In the genomic region with DNA sequence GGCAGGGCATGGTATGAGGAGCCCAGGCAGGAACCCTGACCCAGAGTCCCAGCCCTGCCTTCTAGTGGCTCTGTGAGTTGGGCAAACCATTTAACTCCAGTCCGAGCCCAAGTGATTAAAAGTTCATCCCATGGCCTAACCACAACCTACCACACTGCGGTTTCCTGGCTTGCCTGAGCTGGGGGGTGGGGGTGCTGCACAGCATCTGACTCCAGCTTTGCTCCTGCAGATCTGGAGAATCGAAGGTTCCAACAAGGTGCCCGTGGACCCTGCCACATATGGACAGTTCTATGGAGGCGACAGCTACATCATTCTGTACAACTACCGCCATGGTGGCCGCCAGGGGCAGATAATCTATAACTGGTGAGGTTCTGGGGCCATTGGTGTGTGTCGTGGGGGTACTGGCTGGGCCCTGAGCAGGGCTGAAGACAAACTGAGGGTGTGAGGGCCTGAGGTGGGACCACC, we compare ENCODE assay signal across 12 cellular contexts. TPM values are rescaled to one million over a fixed set of nuclear protein-coding genes. Genes with fewer than 3 reads are reported as not detected.
DNase-seq lines count a peak whose midpoint lies in the region; ATAC-seq and TF ChIP-seq lines count a peak whose summit lies in the region.
"Had no signal": no experiment of that assay in that cellular context is flagged by ENCODE, and none has a peak within 500 bp of the region (broad histone marks: within the 10 kb centered on the region; RNA-seq: fewer than 3 reads in every experiment).

No MANE protein-coding gene starts in this region.

- no peaks in the 10 kb centered on the region for H3K9me3 ChIP-seq in CD4-positive, alpha-beta memory T cell (ENCODE audit: control insufficient read depth in 1 of 2, low read length in 2 of 2)

- intact Hi-C loops in CD4-positive, alpha-beta memory T cell (cut with micrococcal nuclease) = loop anchor here (2.0 kb wide), 1 partner anchor 32 kb away; no protein-coding TSS in a partner anchor

- no peak overlapping the region for H3K4me3 ChIP-seq in CD4-positive, alpha-beta memory T cell (ENCODE audit: low read length in 2 of 2)
- H3K4me3 ChIP-seq in NB4 (ENCODE audit: low read depth, low read length) = no peak overlapping the region

- H3K27me3 ChIP-seq in CD4-positive, alpha-beta memory T cell (ENCODE audit: insufficient read depth, low read length) = no peaks in the 10 kb centered on the region

- peaks cover 24% of the 10 kb centered on the region for H3K4me1 ChIP-seq in CD4-positive, alpha-beta memory T cell (ENCODE audit: insufficient read depth, low read length)

- no peak overlapping the region for H3K27ac ChIP-seq in CD4-positive, alpha-beta memory T cell (ENCODE audit: low read depth, low read length)

- peaks cover 3 to 5% of the 10 kb centered on the region in 2 donors for H3K36me3 Mint-ChIP-seq in CD4-positive, alpha-beta memory T cell
- H3K36me3 Mint-ChIP-seq in chondrocyte (ENCODE audit: low read depth) = peaks cover 59% of the 10 kb centered on the region
- peaks cover 47% of the 10 kb centered on the region for H3K36me3 Mint-ChIP-seq in osteocyte (ENCODE audit: unreplicated experiment)
- H3K36me3 Mint-ChIP-seq: activated naive CD4-positive, alpha-beta T cell treated with anti-CD3 and anti-CD28 coated beads, Interleukin-2, amount 50 U/mL, for 72 hours had no signal

- ATAC-seq in GM18909 (IDR thresholded peaks at IDR 0.05; ENCODE audit: poor library complexity, unreplicated experiment) = no peak
- ATAC-seq in HG02970 (IDR thresholded peaks at IDR 0.05; ENCODE audit: low FRiP score, unreplicated experiment) = no peak
- ATAC-seq: naive thymus-derived CD4-positive, alpha-beta T cell had no signal

- H3K36me3 ChIP-seq in CD4-positive, alpha-beta memory T cell (ENCODE audit: insufficient read depth, low read length) = no peaks in the 10 kb centered on the region

- POLR2A ChIA-PET in CD4-positive, alpha-beta memory T cell (lab: Charles Lee; ENCODE audit: partially characterized antibody) = interaction anchor here (1.1 to 2.3 kb wide), 5 partner anchors 30 to 56 kb away, joined by 4 to 15 read pairs (median 5); partner anchors contain the start of gene STOM

- no peaks in the 10 kb centered on the region for H3K9me3 Mint-ChIP-seq in CD4-positive, alpha-beta memory T cell
- peaks cover 3% of the 10 kb centered on the region for H3K9me3 Mint-ChIP-seq in chondrocyte (ENCODE audit: low read depth)
- no peaks in the 10 kb centered on the region for H3K9me3 Mint-ChIP-seq in osteocyte (ENCODE audit: unreplicated experiment)
- H3K9me3 Mint-ChIP-seq: activated naive CD4-positive, alpha-beta T cell treated with anti-CD3 and anti-CD28 coated beads, Interleukin-2, amount 50 U/mL, for 72 hours; naive thymus-derived CD4-positive, alpha-beta T cell had no signal

- no peaks in the 10 kb centered on the region for H3K27me3 Mint-ChIP-seq in CD4-positive, alpha-beta memory T cell
- H3K27me3 Mint-ChIP-seq in chondrocyte (ENCODE audit: low read depth) = no peaks in the 10 kb centered on the region
- no peaks in the 10 kb centered on the region for H3K27me3 Mint-ChIP-seq in osteocyte (ENCODE audit: unreplicated experiment)
- H3K27me3 Mint-ChIP-seq: naive thymus-derived CD4-positive, alpha-beta T cell had no signal

- no peak overlapping the region for H3K27ac Mint-ChIP-seq in CD4-positive, alpha-beta memory T cell
- peak overlapping the region; percentile 65 for H3K27ac Mint-ChIP-seq in chondrocyte (ENCODE audit: unreplicated experiment)
- H3K27ac Mint-ChIP-seq in osteocyte (ENCODE audit: unreplicated experiment) = peak overlapping the region; percentile 4

- no peak for TF ChIP-seq POLR2A in NB4 (IDR thresholded peaks at IDR 0.05; ENCODE audit: extremely low read depth, insufficient read length)

- TF ChIP-seq CTCF in NB4 (IDR thresholded peaks at IDR 0.05; ENCODE audit: low read depth, low read length) = no peak
- TF ChIP-seq CTCF in chondrocyte (IDR thresholded peaks at IDR 0.05) = no peak
- no peak for TF ChIP-seq CTCF in osteocyte (IDR thresholded peaks at IDR 0.05)

- CTCF ChIA-PET in CD4-positive, alpha-beta memory T cell (lab: Charles Lee; ENCODE audit: partially characterized antibody) = interaction anchor here (0.9 to 10.0 kb wide), 22 partner anchors 8 to 119 kb away, joined by 3 to 330 read pairs (median 20); partner anchors contain the start of gene RAB14

- peak overlapping the region in 6 of 8 donors; percentile 21 to 72 (median 55) for H3K4me3 Mint-ChIP-seq in CD4-positive, alpha-beta memory T cell
- H3K4me3 Mint-ChIP-seq in chondrocyte (ENCODE audit: unreplicated experiment) = no peak overlapping the region
- H3K4me3 Mint-ChIP-seq in osteocyte (ENCODE audit: unreplicated experiment) = no peak overlapping the region

- peak in 3 of 5 donors; percentile 5 to 49 (median 13) for DNase-seq in CD4-positive, alpha-beta memory T cell
- DNase-seq in NB4 (ENCODE audit: low read depth) (peak; percentile 70), chondrocyte (ENCODE audit: low spot score) (no peak), osteocyte (ENCODE audit: extremely low spot score, unreplicated experiment) (no peak), NCI-H1092 treated with DMSO at 0.1 percent for 48 hours (lab: John Stamatoyannopoulos, UW) (no peak), NCI-H748 (lab: John Stamatoyannopoulos, UW; ENCODE audit: unreplicated experiment) (no peak)
- DNase-seq: glutamatergic neuron, NCI-H1436 had no signal

- H3K4me1 Mint-ChIP-seq in CD4-positive, alpha-beta memory T cell = peaks cover 14 to 29% (median 20%) of the 10 kb centered on the region in 4 donors
- peaks cover 69% of the 10 kb centered on the region for H3K4me1 Mint-ChIP-seq in chondrocyte (ENCODE audit: low read depth)
- H3K4me1 Mint-ChIP-seq in osteocyte (ENCODE audit: unreplicated experiment) = peaks cover 35% of the 10 kb centered on the region

RNA-seq across cellular contexts. Expression of gene STOM, which starts 49.0 kb away (rescaled TPM):
- total RNA-seq in CD4-positive, alpha-beta memory T cell = 10 to 100 TPM; 81.2 to 82.8 TPM
- polyA plus RNA-seq in CD4-positive, alpha-beta memory T cell = 100 to 1,000 TPM; 188 to 254 TPM
- total RNA-seq in chondrocyte (46.5 to 83.6 TPM (median 82.2 TPM) in 3 replicates), osteocyte (51.0 and 53.2 TPM in 2 replicates)

RNA-seq across cellular contexts. Expression of gene GSN, which starts 53.1 kb away (rescaled TPM):
- total RNA-seq in CD4-positive, alpha-beta memory T cell = 1 to 10 TPM; 7.8 to 8.7 TPM
- 1 to 10 TPM; 1.9 to 4.1 TPM for polyA plus RNA-seq in CD4-positive, alpha-beta memory T cell
- total RNA-seq in chondrocyte (260 to 291 TPM (median 290 TPM) in 3 replicates), osteocyte (235 and 249 TPM in 2 replicates)

Comparison
In these comparisons a context has a peak if more than half of its experiments do, and no peak if none do; other contexts are left out.
1. DNase-seq: peak in CD4-positive, alpha-beta memory T cell (3 of 5) and NB4 (single experiment); none in chondrocyte (single experiment), osteocyte (single experiment), NCI-H1092 treated with DMSO at 0.1 percent for 48 hours (single experiment) and NCI-H748 (single experiment).
2. H3K27ac Mint-ChIP-seq: peak in chondrocyte (single experiment) and osteocyte (single experiment); none in CD4-positive, alpha-beta memory T cell (0 of 7).
3. H3K4me3 Mint-ChIP-seq: peak in CD4-positive, alpha-beta memory T cell (6 of 8); none in chondrocyte (single experiment) and osteocyte (single experiment).
4. RNA of gene GSN, which starts 53.1 kb away (total RNA-seq): 260 to 291 TPM in chondrocyte and 235 to 249 TPM in osteocyte; 7.8 to 8.7 TPM in CD4-positive, alpha-beta memory T cell; every median in the first group is over 10 times any median in the second.